In genomic region chr6:53959717-53960116, GRCh38 we compare ENCODE assay signal across 21 cellular contexts.
DNase-seq lines count a peak whose midpoint lies in the region; ATAC-seq and TF ChIP-seq lines count a peak whose summit lies in the region.
"Had no signal": no experiment of that assay in that cellular context is flagged by ENCODE, and none has a peak within 500 bp of the region (broad histone marks: within the 10 kb centered on the region; RNA-seq: fewer than 3 reads in every experiment).

No MANE protein-coding gene starts in this region.

- H3K4ac ChIP-seq in mesenchymal stem cell (ENCODE audit: low read depth in 1 of 2, low read length in 2 of 2), result no peak overlapping the region

- no peak overlapping the region for H3K4me3 Mint-ChIP-seq in Caco-2 (ENCODE audit: unreplicated experiment)
- peak overlapping the region; percentile 63 for H3K4me3 Mint-ChIP-seq in HFFc6
- H3K4me3 Mint-ChIP-seq: CD14-positive monocyte, H9 had no signal

- H2BK5ac ChIP-seq in mesenchymal stem cell (ENCODE audit: low read depth, low read length, poor library complexity, severe bottlenecking), result no peak overlapping the region

- no peak overlapping the region for H2AFZ ChIP-seq in mesenchymal stem cell (ENCODE audit: low read depth, low read length)

- H3K4me3 ChIP-seq in Caco-2 (ENCODE audit: low read depth, low read length) (no peak overlapping the region), mesenchymal stem cell (ENCODE audit: insufficient read depth in 1 of 2, low read depth in 1 of 2, low read length in 2 of 2) (no peak overlapping the region), testis (no peak overlapping the region)
- H3K4me3 ChIP-seq: A549, MG63 had no signal

- H3K4me1 ChIP-seq in Caco-2 (peaks cover 45% of the 10 kb centered on the region), mesenchymal stem cell (ENCODE audit: control insufficient read depth, insufficient read depth, low read depth, low read length) (peaks cover 5% of the 10 kb centered on the region), testis (no peaks in the 10 kb centered on the region)
- H3K4me1 ChIP-seq: A549 had no signal

- H3K27me3 ChIP-seq in Caco-2 (replicated peaks; ENCODE audit: control insufficient read depth, insufficient read depth, low read length) (no peaks in the 10 kb centered on the region), mesenchymal stem cell (ENCODE audit: control insufficient read depth in 1 of 2, insufficient read depth in 1 of 2, low read length in 2 of 2) (peaks cover 0 to 14% of the 10 kb centered on the region in 2 experiments), testis (no peaks in the 10 kb centered on the region)
- H3K27me3 ChIP-seq: MG63 had no signal

- no peak for ATAC-seq in HG02884 (IDR thresholded peaks at IDR 0.05; ENCODE audit: unreplicated experiment)
- ATAC-seq: A549, Panc1 had no signal

- H4K8ac ChIP-seq in mesenchymal stem cell (ENCODE audit: low read length), result no peak overlapping the region

- H4K91ac ChIP-seq in mesenchymal stem cell (ENCODE audit: low read length), result no peak overlapping the region

- no peak overlapping the region for H2BK12ac ChIP-seq in mesenchymal stem cell (ENCODE audit: low read length in 2 of 2)

- H3K23ac ChIP-seq in mesenchymal stem cell (ENCODE audit: low read length in 2 of 2), result no peak overlapping the region

- 80% methylated on average over 1 of the region's 2 CpGs for WGBS in mesenchymal stem cell
- 45 to 91% methylated on average over 2 of the region's 2 CpGs for WGBS in testis, 2 donors

- BruUV-seq in Caco-2 (replicated peaks; lab: Mats Ljungman, UMichigan), result no TSS peak

- H3K9ac ChIP-seq in mesenchymal stem cell (ENCODE audit: low read length), result no peak overlapping the region

- intact Hi-C loops in Caco-2 (cut with micrococcal nuclease; ENCODE audit: unreplicated experiment) (loop anchor here (5.0 to 10.0 kb wide), 3 partner anchors 37 to 465 kb away; no protein-coding TSS in a partner anchor), testis (cut with DNase I; ENCODE audit: low total_unique reads) (loop anchor here (10.0 kb wide), 2 partner anchors 165 to 225 kb away; partner anchors contain the start of gene LRRC1)

- no peaks in the 10 kb centered on the region for H3K27me3 Mint-ChIP-seq in Caco-2 (ENCODE audit: insufficient read depth, unreplicated experiment)
- no peaks in the 10 kb centered on the region; the same call in 1 of the 2 replicates for H3K27me3 Mint-ChIP-seq in HFFc6 (ENCODE audit: insufficient read depth)

- H3K36me3 ChIP-seq in Caco-2 (ENCODE audit: control insufficient read depth, insufficient read depth, low read length) (no peaks in the 10 kb centered on the region), mesenchymal stem cell (ENCODE audit: control insufficient read depth in 1 of 2, insufficient read depth in 2 of 2, low read depth in 1 of 2, low read length in 2 of 2) (no peaks in the 10 kb centered on the region), testis (ENCODE audit: low read depth, missing control alignments) (no peaks in the 10 kb centered on the region)
- H3K36me3 ChIP-seq: MG63 had no signal

- H3K36me3 Mint-ChIP-seq in Caco-2 (ENCODE audit: insufficient read depth, unreplicated experiment) (no peaks in the 10 kb centered on the region), HFFc6 (ENCODE audit: low read depth) (no peaks in the 10 kb centered on the region)
- H3K36me3 Mint-ChIP-seq: CD14-positive monocyte had no signal

- TF ChIP-seq POLR2A in testis (IDR thresholded peaks at IDR 0.05), result no peak

- H3K79me1 ChIP-seq in mesenchymal stem cell (replicated peaks; ENCODE audit: low read length, poor library complexity, severe bottlenecking), result no peaks in the 10 kb centered on the region

- H2AK5ac ChIP-seq in mesenchymal stem cell (ENCODE audit: low read length, severe bottlenecking), result no peak overlapping the region

- H3K18ac ChIP-seq in mesenchymal stem cell (ENCODE audit: low read depth in 1 of 2, low read length in 2 of 2), result no peak overlapping the region

- CTCF ChIA-PET in Caco-2 (lab: Charles Lee), result no interaction called here

- no peak overlapping the region for H2BK15ac ChIP-seq in mesenchymal stem cell (ENCODE audit: low read depth, poor library complexity, severe bottlenecking)

- H3K4me2 ChIP-seq in mesenchymal stem cell (ENCODE audit: low read length, poor library complexity, severe bottlenecking), result no peak overlapping the region
- H3K4me2 ChIP-seq: A549 had no signal

- peak in 1 of 2 experiments; percentile 12 for DNase-seq in Caco-2
- DNase-seq in HFFc6, result peak; percentile 50
- DNase-seq in amniotic epithelial cell (ENCODE audit: low read depth), result peak; percentile 63
- DNase-seq in mesenchymal stem cell, result peak; percentile 24
- no peak for DNase-seq in testis
- no peak for DNase-seq in HPDE6-E6E7 (ENCODE audit: extremely low spot score)
- no peak for DNase-seq in iPS-NIHi11 (ENCODE audit: low spot score)
- DNase-seq: COR-L47, DMS53, H9, KBM-7, MG63, NCI-H1092 treated with DMSO at 0.1 percent for 48 hours, NCI-H1694 treated with DMSO at 0.1 percent for 48 hours, NCI-H774, SHP77 had no signal

- H2BK120ac ChIP-seq in mesenchymal stem cell (ENCODE audit: low read depth, low read length), result no peak overlapping the region

- H3K9me3 Mint-ChIP-seq in Caco-2 (ENCODE audit: unreplicated experiment) (no peaks in the 10 kb centered on the region), HFFc6 (no peaks in the 10 kb centered on the region)
- H3K9me3 Mint-ChIP-seq: CD14-positive monocyte, H9 had no signal

- H3K14ac ChIP-seq in mesenchymal stem cell (ENCODE audit: low read length in 2 of 2), result no peak overlapping the region

- H3K4me1 Mint-ChIP-seq in Caco-2 (ENCODE audit: low read depth, unreplicated experiment), result peaks cover 21% of the 10 kb centered on the region
- peaks cover 46% of the 10 kb centered on the region for H3K4me1 Mint-ChIP-seq in HFFc6 (ENCODE audit: low read depth)
- H3K4me1 Mint-ChIP-seq: CD14-positive monocyte had no signal

- H3K9me3 ChIP-seq in Caco-2 (no peaks in the 10 kb centered on the region), mesenchymal stem cell (ENCODE audit: control insufficient read depth, low read length) (no peaks in the 10 kb centered on the region), testis (no peaks in the 10 kb centered on the region)
- H3K9me3 ChIP-seq: A549, MG63 had no signal

- H3K27ac Mint-ChIP-seq in Caco-2 (ENCODE audit: unreplicated experiment), result peak overlapping the region; percentile 76
- H3K27ac Mint-ChIP-seq in HFFc6, result peak overlapping the region; percentile 77
- H3K27ac Mint-ChIP-seq: CD14-positive monocyte, H9 had no signal

- no peak overlapping the region for H3K27ac ChIP-seq in mesenchymal stem cell (ENCODE audit: low read length, poor library complexity, severe bottlenecking)
- no peak overlapping the region for H3K27ac ChIP-seq in testis
- H3K27ac ChIP-seq: A549, HL-60 had no signal

- no peak for TF ChIP-seq CTCF in Caco-2 (IDR thresholded peaks at IDR 0.05; ENCODE audit: insufficient read depth in 1 of 2, low read depth in 1 of 2, low read length in 1 of 2, severe bottlenecking in 1 of 2, unreplicated experiment in 1 of 2)
- no peak for TF ChIP-seq CTCF in HFFc6 (IDR thresholded peaks at IDR 0.05)
- TF ChIP-seq CTCF in testis (IDR thresholded peaks at IDR 0.05), result no peak

- POLR2A ChIA-PET in Caco-2 (lab: Charles Lee), result interaction anchor here (0.7 to 1.5 kb wide), 2 partner anchors 166 to 238 kb away, joined by 3 to 4 read pairs; no protein-coding TSS in a partner anchor

Comparison
In these comparisons a context has a peak if more than half of its experiments do, and no peak if none do; other contexts are left out.
1. DNase-seq: peak in HFFc6 (single experiment), amniotic epithelial cell (single experiment) and mesenchymal stem cell (single experiment); none in testis (single experiment), HPDE6-E6E7 (single experiment) and iPS-NIHi11 (single experiment).